ENCODE assay signal across 9 cellular contexts in genomic region chr2:211093743-211094303, GRCh38.
DNase-seq lines count a peak whose midpoint lies in the region; ATAC-seq and TF ChIP-seq lines count a peak whose summit lies in the region.
"Had no signal": no experiment of that assay in that cellular context is flagged by ENCODE, and none has a peak within 500 bp of the region (broad histone marks: within the 10 kb centered on the region; RNA-seq: fewer than 3 reads in every experiment).

No MANE protein-coding gene starts in this region.

- H3K27me3 ChIP-seq in foreskin keratinocyte, result no peaks in the 10 kb centered on the region
- H3K27me3 ChIP-seq: colonic mucosa had no signal

- no peaks in the 10 kb centered on the region for H3K4me1 ChIP-seq in foreskin keratinocyte
- H3K4me1 ChIP-seq: colonic mucosa had no signal

- no peak for TF ChIP-seq POLR2A in NB4 (IDR thresholded peaks at IDR 0.05; ENCODE audit: extremely low read depth, insufficient read length)

- H3K4me3 Mint-ChIP-seq in mesothelial cell of epicardium, result no peak overlapping the region
- H3K4me3 Mint-ChIP-seq in activated naive CD4-positive, alpha-beta T cell treated with anti-CD3 and anti-CD28 coated beads, Interleukin-2, amount 10 ng/mL, durations not matched to agents 7 days and 5 days, result no peak overlapping the region

- CTCF ChIA-PET in activated naive CD4-positive, alpha-beta T cell treated with anti-CD3 and anti-CD28 coated beads, Interleukin-2, amount 10 ng/mL, durations not matched to agents 7 days and 5 days (lab: Charles Lee), result interaction anchor here (0.6 to 1.8 kb wide), 3 partner anchors 11 to 529 kb away, joined by 3 to 7 read pairs (median 3); no protein-coding TSS in a partner anchor

- H3K27ac Mint-ChIP-seq in mesothelial cell of epicardium, result no peak overlapping the region
- H3K27ac Mint-ChIP-seq in activated naive CD4-positive, alpha-beta T cell treated with anti-CD3 and anti-CD28 coated beads, Interleukin-2, amount 10 ng/mL, durations not matched to agents 7 days and 5 days, result no peak overlapping the region

- peaks cover 6% of the 10 kb centered on the region for H3K36me3 Mint-ChIP-seq in mesothelial cell of epicardium
- H3K36me3 Mint-ChIP-seq in activated naive CD4-positive, alpha-beta T cell treated with anti-CD3 and anti-CD28 coated beads, Interleukin-2, amount 10 ng/mL, durations not matched to agents 7 days and 5 days, result no peaks in the 10 kb centered on the region

- no peaks in the 10 kb centered on the region for H3K4me1 Mint-ChIP-seq in mesothelial cell of epicardium
- H3K4me1 Mint-ChIP-seq in activated naive CD4-positive, alpha-beta T cell treated with anti-CD3 and anti-CD28 coated beads, Interleukin-2, amount 10 ng/mL, durations not matched to agents 7 days and 5 days, result no peaks in the 10 kb centered on the region

- H3K27me3 Mint-ChIP-seq in mesothelial cell of epicardium (ENCODE audit: low read depth), result no peaks in the 10 kb centered on the region
- H3K27me3 Mint-ChIP-seq in activated naive CD4-positive, alpha-beta T cell treated with anti-CD3 and anti-CD28 coated beads, Interleukin-2, amount 10 ng/mL, durations not matched to agents 7 days and 5 days, result no peaks in the 10 kb centered on the region

- H3K4me3 ChIP-seq in NB4 (ENCODE audit: low read depth, low read length), result no peak overlapping the region
- H3K4me3 ChIP-seq: colonic mucosa had no signal

- peak; percentile 77 for TF ChIP-seq CTCF in C4-2B (conservative IDR thresholded peaks at IDR 0.05)
- peak; percentile 31 for TF ChIP-seq CTCF in NB4 (IDR thresholded peaks at IDR 0.05; ENCODE audit: low read depth, low read length)
- TF ChIP-seq CTCF in foreskin keratinocyte (conservative IDR thresholded peaks at IDR 0.05), result peak; percentile 65
- TF ChIP-seq CTCF in mesothelial cell of epicardium (IDR thresholded peaks at IDR 0.05; ENCODE audit: unreplicated experiment), result no peak

- peak; percentile 16 for DNase-seq in NB4 (ENCODE audit: low read depth)
- peak in 1 of 2 donors; percentile 4 for DNase-seq in foreskin keratinocyte
- DNase-seq in mesothelial cell of epicardium (ENCODE audit: low spot score in 2 of 2, unreplicated experiment in 2 of 2), result no peak
- no peak for DNase-seq in Kasumi-1 (lab: John Stamatoyannopoulos, UW)
- DNase-seq in COLO668 (lab: John Stamatoyannopoulos, UW; ENCODE audit: unreplicated experiment), result no peak
- DNase-seq in activated naive CD4-positive, alpha-beta T cell treated with anti-CD3 and anti-CD28 coated beads, Interleukin-2, amount 10 ng/mL, durations not matched to agents 7 days and 5 days, result no peak
- DNase-seq: colonic mucosa had no signal

- H3K9me3 Mint-ChIP-seq in mesothelial cell of epicardium, result peaks cover 24% of the 10 kb centered on the region
- H3K9me3 Mint-ChIP-seq in activated naive CD4-positive, alpha-beta T cell treated with anti-CD3 and anti-CD28 coated beads, Interleukin-2, amount 10 ng/mL, durations not matched to agents 7 days and 5 days, result no peaks in the 10 kb centered on the region

- ATAC-seq in GM19351 (IDR thresholded peaks at IDR 0.05; ENCODE audit: unreplicated experiment), result peak; percentile 73
- ATAC-seq in foreskin keratinocyte, result peak; percentile 59

- H3K27ac ChIP-seq in C4-2B (no peak overlapping the region), foreskin keratinocyte (no peak overlapping the region)
- H3K27ac ChIP-seq: colonic mucosa had no signal
